ENCODE assay signal across 8 cellular contexts in the genomic region with DNA sequence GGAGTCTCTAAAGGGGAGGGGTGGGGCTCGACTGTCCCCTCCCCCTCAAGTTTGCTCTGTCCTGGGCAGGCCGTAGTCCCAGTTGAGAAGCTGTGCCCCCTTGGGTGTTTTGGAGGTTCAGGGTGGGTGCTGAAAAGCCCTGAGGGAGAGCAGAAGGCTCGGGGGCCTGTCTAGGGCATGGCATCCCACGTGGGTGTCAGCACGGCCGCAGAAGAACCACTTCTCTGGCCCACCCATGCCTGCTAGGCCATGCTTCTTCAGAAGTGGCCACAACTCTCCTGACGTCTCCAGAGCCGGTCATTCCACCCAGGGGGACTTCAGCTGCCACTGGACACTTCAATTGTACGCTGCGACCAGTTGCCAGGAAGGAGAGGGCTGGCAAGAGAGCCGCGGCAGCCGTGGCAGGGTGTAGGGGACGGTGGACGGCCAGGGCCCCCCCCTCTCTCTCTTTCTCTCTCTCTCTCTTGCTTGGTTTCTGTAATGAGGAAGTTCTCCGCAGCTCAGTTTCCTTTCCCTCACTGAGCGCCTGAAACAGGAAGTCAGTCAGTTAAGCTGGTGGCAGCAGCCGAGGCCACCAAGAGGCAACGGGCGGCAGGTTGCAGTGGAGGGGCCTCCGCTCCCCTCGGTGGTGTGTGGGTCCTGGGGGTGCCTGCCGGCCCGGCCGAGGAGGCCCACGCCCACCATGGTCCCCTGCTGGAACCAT. TPM values are rescaled to one million over a fixed set of nuclear protein-coding genes. Genes with fewer than 3 reads are reported as not detected.
DNase-seq lines count a peak whose midpoint lies in the region; ATAC-seq and TF ChIP-seq lines count a peak whose summit lies in the region.

A gene (plus strand): TSS at position 546 of the 703 bp plus-strand sequence. CDS start 137 bp downstream, at position 683.

- H3K36me3 ChIP-seq in OCI-LY3 (replicated peaks; ENCODE audit: low read depth, low read length) (peaks cover 41% of the 10 kb centered on the region), SJCRH30 (no peaks in the 10 kb centered on the region)

- H3K27me3 ChIP-seq in OCI-LY3 (ENCODE audit: low read depth, low read length) (no peaks in the 10 kb centered on the region), layer of hippocampus (ENCODE audit: control insufficient read depth, insufficient read depth, low read length) (no peaks in the 10 kb centered on the region), SJCRH30 (no peaks in the 10 kb centered on the region)

- TF ChIP-seq CTCF in GM12875 (IDR thresholded peaks at IDR 0.05; ENCODE audit: borderline replicate concordance, insufficient read depth, low read depth, low read length) (peak; percentile 10; the same call in 1 of the 2 replicates), OCI-LY3 (IDR thresholded peaks at IDR 0.05; ENCODE audit: low read depth, low read length) (no peak)

- peak within 1 kb of the TSS; percentile 100 for H3K9ac ChIP-seq in OCI-LY3 (ENCODE audit: low read length)

- peaks cover 38% of the 10 kb centered on the region for H4K20me1 ChIP-seq in OCI-LY3 (ENCODE audit: insufficient read depth, low read length)

- ATAC-seq in HG02623 (IDR thresholded peaks at IDR 0.05; ENCODE audit: unreplicated experiment), result peak; percentile 33

- H3K4me1 ChIP-seq in OCI-LY3 (ENCODE audit: low read length), result peaks cover 31% of the 10 kb centered on the region
- H3K4me1 ChIP-seq in SJCRH30, result peaks cover 10% of the 10 kb centered on the region; the same call in 1 of the 2 replicates

- peak within 1 kb of the TSS; percentile 53 for H3K4me3 ChIP-seq in GM12875 (ENCODE audit: low read depth, low read length)
- H3K4me3 ChIP-seq in OCI-LY3 (ENCODE audit: low read length), result peak within 1 kb of the TSS; percentile 99
- no peak within 1 kb of the TSS for H3K4me3 ChIP-seq in SJCRH30

- peak within 1 kb of the TSS; percentile 99 for H3K4me2 ChIP-seq in OCI-LY3 (ENCODE audit: low read length)

- H3K79me2 ChIP-seq in OCI-LY3 (ENCODE audit: low read length), result peaks cover 59% of the 10 kb centered on the region

- H3K9me3 ChIP-seq in OCI-LY3 (ENCODE audit: insufficient read depth, low read length) (no peaks in the 10 kb centered on the region), SJCRH30 (replicated peaks) (no peaks in the 10 kb centered on the region)

- H3K27ac ChIP-seq in OCI-LY3 (ENCODE audit: low read length), result peak within 1 kb of the TSS; percentile 96
- peak within 1 kb of the TSS; percentile 78 for H3K27ac ChIP-seq in layer of hippocampus (ENCODE audit: low read depth, low read length)
- H3K27ac ChIP-seq in SJCRH30, result no peak within 1 kb of the TSS

- H2AFZ ChIP-seq in OCI-LY3 (ENCODE audit: low read depth, low read length), result peak within 1 kb of the TSS; percentile 47; the same call in 1 of the 2 replicates

- DNase-seq in activated T-helper 9 cell treated with anti-CD3 and anti-CD28 coated beads, Interleukin-2, amount 50 U/mL, for 16 hours (ENCODE audit: low read depth), result peak; percentile 60
- peak; percentile 41 for DNase-seq in stimulated activated CD8-positive, alpha-beta memory T cell treated with anti-CD3 and anti-CD28 coated beads, Interleukin-15, amount 100 ng/mL, for 1 hour (ENCODE audit: low read depth)
- no peak for DNase-seq in SJCRH30
- no peak for DNase-seq in NCI-H1436 (lab: John Stamatoyannopoulos, UW)

RNA-seq across cellular contexts. Expression of the gene that starts here (rescaled TPM):
- total RNA-seq in SJCRH30 (2014; rRNA removed; shearing (Covaris generic)), result 0.47 and 0.68 TPM in 2 replicates

Comparison
In these comparisons a context has a peak if more than half of its experiments do, and no peak if none do; other contexts are left out.
1. DNase-seq: peak in activated T-helper 9 cell treated with anti-CD3 and anti-CD28 coated beads, Interleukin-2, amount 50 U/mL, for 16 hours (single experiment) and stimulated activated CD8-positive, alpha-beta memory T cell treated with anti-CD3 and anti-CD28 coated beads, Interleukin-15, amount 100 ng/mL, for 1 hour (single experiment); none in SJCRH30 (0 of 2) and NCI-H1436 (single experiment).